Comparison of ENCODE assay signal across 8 cellular contexts in genomic region chr6:45423901-45424627, GRCh38. TPM values are rescaled to one million over a fixed set of nuclear protein-coding genes. Genes with fewer than 3 reads are reported as not detected.
DNase-seq lines count a peak whose midpoint lies in the region; ATAC-seq and TF ChIP-seq lines count a peak whose summit lies in the region.

No MANE protein-coding gene starts in this region.

- H3K27me3 Mint-ChIP-seq in activated CD8-positive, alpha-beta memory T cell treated with anti-CD3 and anti-CD28 coated beads, Interleukin-2, amount 10 ng/mL, durations not matched to agents 7 days and 5 days, result peaks cover 27% of the 10 kb centered on the region

- CTCF ChIA-PET in activated CD8-positive, alpha-beta memory T cell treated with anti-CD3 and anti-CD28 coated beads, Interleukin-2, amount 10 ng/mL, durations not matched to agents 7 days and 5 days (lab: Charles Lee), result interaction anchor here (0.7 to 0.8 kb wide), 2 partner anchors 46 to 287 kb away, joined by 3 read pairs; partner anchors contain the start of gene SUPT3H

- peak overlapping the region; percentile 77 for H3K27ac Mint-ChIP-seq in activated CD8-positive, alpha-beta memory T cell treated with anti-CD3 and anti-CD28 coated beads, Interleukin-2, amount 10 ng/mL, durations not matched to agents 7 days and 5 days

- TF ChIP-seq CTCF in cardiac muscle cell (IDR thresholded peaks at IDR 0.05; ENCODE audit: low read depth, low read length) (no peak), retinal pigment epithelial cell (conservative IDR thresholded peaks at IDR 0.05; ENCODE audit: low read depth, low read length) (peak; percentile 6)

- no peaks in the 10 kb centered on the region for H3K9me3 Mint-ChIP-seq in activated CD8-positive, alpha-beta memory T cell treated with anti-CD3 and anti-CD28 coated beads, Interleukin-2, amount 10 ng/mL, durations not matched to agents 7 days and 5 days (ENCODE audit: low read depth)

- H3K4me3 ChIP-seq in HUES48 (ENCODE audit: low read depth, low read length) (peak overlapping the region; percentile 70), cardiac muscle cell (peak overlapping the region; percentile 48), retinal pigment epithelial cell (ENCODE audit: low read length) (peak overlapping the region; percentile 81)

- H3K9me3 ChIP-seq in HUES48 (ENCODE audit: control insufficient read depth, insufficient read depth, low read length), result no peaks in the 10 kb centered on the region
- no peaks in the 10 kb centered on the region for H3K9me3 ChIP-seq in cardiac muscle cell (ENCODE audit: low read depth)

- H3K36me3 Mint-ChIP-seq in activated CD8-positive, alpha-beta memory T cell treated with anti-CD3 and anti-CD28 coated beads, Interleukin-2, amount 10 ng/mL, durations not matched to agents 7 days and 5 days, result peaks cover 4% of the 10 kb centered on the region

- ATAC-seq in activated CD8-positive, alpha-beta memory T cell treated with anti-CD3 and anti-CD28 coated beads, Interleukin-2, amount 10 ng/mL, durations not matched to agents 7 days and 5 days, result no peak

- peak overlapping the region; percentile 95 for H3K4me3 Mint-ChIP-seq in activated CD8-positive, alpha-beta memory T cell treated with anti-CD3 and anti-CD28 coated beads, Interleukin-2, amount 10 ng/mL, durations not matched to agents 7 days and 5 days

- no peaks in the 10 kb centered on the region for H3K36me3 ChIP-seq in HUES48 (ENCODE audit: control insufficient read depth, insufficient read depth, low read length)
- no peaks in the 10 kb centered on the region for H3K36me3 ChIP-seq in cardiac muscle cell

- H3K27me3 ChIP-seq in HUES48 (ENCODE audit: control insufficient read depth, insufficient read depth, low read length) (peaks cover 74% of the 10 kb centered on the region), cardiac muscle cell (peaks cover 77% of the 10 kb centered on the region)

- H3K4me1 ChIP-seq in HUES48 (ENCODE audit: control insufficient read depth, insufficient read depth, low read length) (peaks cover 19% of the 10 kb centered on the region), cardiac muscle cell (ENCODE audit: low read depth) (peaks cover 5% of the 10 kb centered on the region)

- no peak for DNase-seq in activated CD8-positive, alpha-beta memory T cell treated with anti-CD3 and anti-CD28 coated beads, Interleukin-2, amount 10 ng/mL, durations not matched to agents 7 days and 5 days
- DNase-seq in cardiac muscle cell (ENCODE audit: low read depth in 1 of 2, low spot score in 1 of 2) (peak; percentile 47 to 59), retinal pigment epithelial cell (ENCODE audit: low read depth) (no peak), HPDE6-E6E7 (ENCODE audit: extremely low spot score) (no peak), SK-N-DZ (ENCODE audit: low spot score) (no peak), NCI-H446 (lab: John Stamatoyannopoulos, UW) (no peak), hippocampal formation (lab: John Stamatoyannopoulos, UW) (no peak)

- no peak overlapping the region for H3K27ac ChIP-seq in HUES48 (ENCODE audit: low read depth, low read length)
- H3K27ac ChIP-seq in cardiac muscle cell, result no peak overlapping the region

- H3K4me1 Mint-ChIP-seq in activated CD8-positive, alpha-beta memory T cell treated with anti-CD3 and anti-CD28 coated beads, Interleukin-2, amount 10 ng/mL, durations not matched to agents 7 days and 5 days, result peaks cover 49% of the 10 kb centered on the region

- no peak overlapping the region for H3K9ac ChIP-seq in HUES48 (ENCODE audit: low read depth, low read length)

RNA-seq across cellular contexts. Expression of gene SUPT3H, which starts 46.3 kb away (rescaled TPM):
- 10 to 100 TPM in 1 of 2 experiments, 1 to 10 TPM in 1; 8.2 to 11.7 TPM for total RNA-seq in activated CD8-positive, alpha-beta memory T cell treated with anti-CD3 and anti-CD28 coated beads, Interleukin-2, amount 10 ng/mL, durations not matched to agents 7 days and 5 days
- 8.0 and 12.4 TPM in 2 replicates for total RNA-seq in cardiac muscle cell
- 19.4 and 31.9 TPM in 2 replicates for polyA plus RNA-seq in cardiac muscle cell
- 5.8 and 5.9 TPM in 2 replicates for polyA plus RNA-seq in SK-N-DZ (2014; cell fraction: cytosol; rRNA removed)
- polyA plus RNA-seq in SK-N-DZ (2014; cell fraction: nucleus; rRNA removed), result 3.6 and 15.9 TPM in 2 replicates

Comparison
In these comparisons a context has a peak if more than half of its experiments do, and no peak if none do; other contexts are left out.
1. DNase-seq: peak in cardiac muscle cell (2 of 2); none in activated CD8-positive, alpha-beta memory T cell treated with anti-CD3 and anti-CD28 coated beads, Interleukin-2, amount 10 ng/mL, durations not matched to agents 7 days and 5 days (single experiment), retinal pigment epithelial cell (single experiment), HPDE6-E6E7 (single experiment), SK-N-DZ (single experiment), NCI-H446 (0 of 2) and hippocampal formation (0 of 2).
2. Peak in every context shown above with its lines, with median percentiles within 50 percentile points of each other: H3K4me3 ChIP-seq.